1 cellular context compared by ENCODE assay signal in genomic region chr10:49311562-49312236, GRCh38.
TF ChIP-seq lines count a peak whose summit lies in the region.

No MANE protein-coding gene starts in this region.

TF ChIP-seq in HepG2, 621 proteins besides CTCF, POLR2A, EP300 and RAD21:
- no peak for TF ChIP-seq ZNF354B (CRISPR knock-in tag; IDR thresholded peaks at IDR 0.05)
- no peak for TF ChIP-seq ZNF775 (CRISPR knock-in tag; IDR thresholded peaks at IDR 0.05; ENCODE audit: borderline replicate concordance)
- TF ChIP-seq ZNF646 (CRISPR knock-in tag; IDR thresholded peaks at IDR 0.05) = no peak
- TF ChIP-seq PAWR (CRISPR knock-in tag; IDR thresholded peaks at IDR 0.05; ENCODE audit: borderline replicate concordance) = no peak
- TF ChIP-seq NR2F6 (IDR thresholded peaks at IDR 0.05) = no peak
- no peak for TF ChIP-seq NR2F6 (CRISPR knock-in tag; IDR thresholded peaks at IDR 0.05)
- no peak for TF ChIP-seq HOXA9 (CRISPR knock-in tag; IDR thresholded peaks at IDR 0.05; ENCODE audit: borderline replicate concordance)
- no peak for TF ChIP-seq ZNF615 (CRISPR knock-in tag; IDR thresholded peaks at IDR 0.05; ENCODE audit: borderline replicate concordance)
- TF ChIP-seq MTF1 (CRISPR knock-in tag; IDR thresholded peaks at IDR 0.05) = no peak
